8 cellular contexts compared by ENCODE assay signal in the genomic region with DNA sequence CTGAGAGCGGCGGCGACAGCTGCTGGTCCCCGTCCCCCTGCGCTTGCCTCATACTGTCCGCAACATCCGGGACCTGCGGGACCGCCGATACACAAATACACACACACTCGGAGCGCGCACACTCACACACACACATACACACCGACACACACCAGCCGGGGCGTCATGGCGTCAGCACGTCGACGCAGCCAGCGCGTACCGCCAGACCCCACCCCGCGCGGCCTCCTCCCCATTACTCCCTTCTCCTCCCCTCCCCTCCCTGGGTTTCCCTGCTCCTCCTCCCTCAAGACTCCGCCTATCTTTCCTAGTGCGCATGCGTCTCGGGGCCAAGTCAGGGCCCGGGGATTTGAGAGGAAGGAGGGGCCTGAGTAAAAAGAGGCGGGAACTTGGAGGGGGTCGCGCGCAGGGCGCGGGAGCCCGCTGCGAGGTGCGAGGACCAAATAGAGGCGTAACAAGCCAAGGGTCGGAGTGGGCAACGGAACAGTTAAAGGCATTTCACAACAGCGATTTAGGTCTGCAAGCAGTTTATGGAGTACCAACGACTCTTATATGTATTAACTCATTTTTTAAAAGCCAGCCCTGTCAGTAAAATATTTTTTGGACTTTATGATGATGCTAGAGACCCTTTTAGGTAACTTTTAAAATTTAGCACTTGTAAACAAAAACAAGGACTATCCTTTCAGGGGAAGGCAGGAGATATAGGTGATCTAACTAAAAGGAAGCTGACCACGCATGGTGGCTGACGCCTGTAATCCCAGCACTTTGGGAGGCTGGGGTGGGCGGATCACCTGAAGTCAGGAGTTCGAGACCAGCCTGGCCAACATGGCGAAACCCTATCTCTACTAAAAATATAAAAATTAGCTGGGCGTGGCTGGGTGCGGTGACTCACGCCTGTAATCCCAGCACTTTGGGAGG. TPM values are rescaled to one million over a fixed set of nuclear protein-coding genes. Genes with fewer than 3 reads are reported as not detected.
DNase-seq lines count a peak whose midpoint lies in the region; ATAC-seq and TF ChIP-seq lines count a peak whose summit lies in the region.

A gene (minus strand): TSS at position 165 of the 915 bp plus-strand sequence. CDS start 55,287 bp downstream, outside the sequence.

- H3K4me1 Mint-ChIP-seq in activated naive CD4-positive, alpha-beta T cell treated with anti-CD3 and anti-CD28 coated beads, Interleukin-2, amount 50 U/mL, for 24 hours: peaks cover 41% of the 10 kb centered on the region

- peak; percentile 78 for ATAC-seq in HG02571 (IDR thresholded peaks at IDR 0.05; ENCODE audit: unreplicated experiment)
- ATAC-seq in SK-N-SH treated with all-trans-retinoic acid at 6 μM for 48 hours: peak; percentile 91

- peak within 1 kb of the TSS; percentile 91 for H3K4me3 Mint-ChIP-seq in activated naive CD4-positive, alpha-beta T cell treated with anti-CD3 and anti-CD28 coated beads, Interleukin-2, amount 50 U/mL, for 24 hours

- peak within 1 kb of the TSS; percentile 94 for H3K27ac ChIP-seq in temporal lobe (ENCODE audit: low read depth, low read length)

- peaks cover 8% of the 10 kb centered on the region for H3K36me3 Mint-ChIP-seq in activated naive CD4-positive, alpha-beta T cell treated with anti-CD3 and anti-CD28 coated beads, Interleukin-2, amount 50 U/mL, for 24 hours

- H3K27ac Mint-ChIP-seq in activated naive CD4-positive, alpha-beta T cell treated with anti-CD3 and anti-CD28 coated beads, Interleukin-2, amount 50 U/mL, for 24 hours: peak within 1 kb of the TSS; percentile 97

- H3K9me3 Mint-ChIP-seq in activated naive CD4-positive, alpha-beta T cell treated with anti-CD3 and anti-CD28 coated beads, Interleukin-2, amount 50 U/mL, for 24 hours: no peaks in the 10 kb centered on the region

- no peaks in the 10 kb centered on the region for H3K27me3 Mint-ChIP-seq in activated naive CD4-positive, alpha-beta T cell treated with anti-CD3 and anti-CD28 coated beads, Interleukin-2, amount 50 U/mL, for 24 hours

- peak; percentile 90 for DNase-seq in GM04503 (ENCODE audit: low read depth)
- DNase-seq in NCI-H1092 (lab: John Stamatoyannopoulos, UW): peak; percentile 98
- DNase-seq in globus pallidus (ENCODE audit: low spot score): peak; percentile 99
- DNase-seq in occipital lobe (lab: John Stamatoyannopoulos, UW): peak; percentile 98

TF ChIP-seq in SK-N-SH treated with all-trans-retinoic acid at 6 μM for 48 hours, 23 proteins besides CTCF, POLR2A, EP300 and RAD21:
- TF ChIP-seq ISL1 (CRISPR knock-in tag; IDR thresholded peaks at IDR 0.05) (no peak), ZC3H10 (CRISPR knock-in tag; IDR thresholded peaks at IDR 0.05) (no peak), ZNF70 (CRISPR knock-in tag; IDR thresholded peaks at IDR 0.05) (no peak), GLIS3 (CRISPR knock-in tag; IDR thresholded peaks at IDR 0.05) (no peak), ZNF8 (CRISPR knock-in tag; IDR thresholded peaks at IDR 0.05) (no peak), RARB (CRISPR knock-in tag; IDR thresholded peaks at IDR 0.05) (no peak), OSR1 (CRISPR knock-in tag; IDR thresholded peaks at IDR 0.05) (no peak), BACH2 (CRISPR knock-in tag; IDR thresholded peaks at IDR 0.05; ENCODE audit: borderline replicate concordance) (no peak), CSDC2 (CRISPR knock-in tag; IDR thresholded peaks at IDR 0.05) (no peak), ZFP30 (CRISPR knock-in tag; IDR thresholded peaks at IDR 0.05) (no peak), ZFP3 (CRISPR knock-in tag; IDR thresholded peaks at IDR 0.05) (no peak), PPARA (CRISPR knock-in tag; IDR thresholded peaks at IDR 0.05; ENCODE audit: borderline replicate concordance) (no peak)
- TF ChIP-seq, protein P1, sequence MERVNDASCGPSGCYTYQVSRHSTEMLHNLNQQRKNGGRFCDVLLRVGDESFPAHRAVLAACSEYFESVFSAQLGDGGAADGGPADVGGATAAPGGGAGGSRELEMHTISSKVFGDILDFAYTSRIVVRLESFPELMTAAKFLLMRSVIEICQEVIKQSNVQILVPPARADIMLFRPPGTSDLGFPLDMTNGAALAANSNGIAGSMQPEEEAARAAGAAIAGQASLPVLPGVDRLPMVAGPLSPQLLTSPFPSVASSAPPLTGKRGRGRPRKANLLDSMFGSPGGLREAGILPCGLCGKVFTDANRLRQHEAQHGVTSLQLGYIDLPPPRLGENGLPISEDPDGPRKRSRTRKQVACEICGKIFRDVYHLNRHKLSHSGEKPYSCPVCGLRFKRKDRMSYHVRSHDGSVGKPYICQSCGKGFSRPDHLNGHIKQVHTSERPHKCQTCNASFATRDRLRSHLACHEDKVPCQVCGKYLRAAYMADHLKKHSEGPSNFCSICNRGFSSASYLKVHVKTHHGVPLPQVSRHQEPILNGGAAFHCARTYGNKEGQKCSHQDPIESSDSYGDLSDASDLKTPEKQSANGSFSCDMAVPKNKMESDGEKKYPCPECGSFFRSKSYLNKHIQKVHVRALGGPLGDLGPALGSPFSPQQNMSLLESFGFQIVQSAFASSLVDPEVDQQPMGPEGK (CRISPR knock-in tag; IDR thresholded peaks at IDR 0.05; ENCODE audit: borderline replicate concordance): no peak
- TF ChIP-seq, protein P2, sequence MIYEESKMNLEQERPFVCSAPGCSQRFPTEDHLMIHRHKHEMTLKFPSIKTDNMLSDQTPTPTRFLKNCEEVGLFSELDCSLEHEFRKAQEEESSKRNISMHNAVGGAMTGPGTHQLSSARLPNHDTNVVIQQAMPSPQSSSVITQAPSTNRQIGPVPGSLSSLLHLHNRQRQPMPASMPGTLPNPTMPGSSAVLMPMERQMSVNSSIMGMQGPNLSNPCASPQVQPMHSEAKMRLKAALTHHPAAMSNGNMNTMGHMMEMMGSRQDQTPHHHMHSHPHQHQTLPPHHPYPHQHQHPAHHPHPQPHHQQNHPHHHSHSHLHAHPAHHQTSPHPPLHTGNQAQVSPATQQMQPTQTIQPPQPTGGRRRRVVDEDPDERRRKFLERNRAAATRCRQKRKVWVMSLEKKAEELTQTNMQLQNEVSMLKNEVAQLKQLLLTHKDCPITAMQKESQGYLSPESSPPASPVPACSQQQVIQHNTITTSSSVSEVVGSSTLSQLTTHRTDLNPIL (CRISPR knock-in tag; IDR thresholded peaks at IDR 0.05; ENCODE audit: low read depth): no peak
- TF ChIP-seq, protein P3, sequence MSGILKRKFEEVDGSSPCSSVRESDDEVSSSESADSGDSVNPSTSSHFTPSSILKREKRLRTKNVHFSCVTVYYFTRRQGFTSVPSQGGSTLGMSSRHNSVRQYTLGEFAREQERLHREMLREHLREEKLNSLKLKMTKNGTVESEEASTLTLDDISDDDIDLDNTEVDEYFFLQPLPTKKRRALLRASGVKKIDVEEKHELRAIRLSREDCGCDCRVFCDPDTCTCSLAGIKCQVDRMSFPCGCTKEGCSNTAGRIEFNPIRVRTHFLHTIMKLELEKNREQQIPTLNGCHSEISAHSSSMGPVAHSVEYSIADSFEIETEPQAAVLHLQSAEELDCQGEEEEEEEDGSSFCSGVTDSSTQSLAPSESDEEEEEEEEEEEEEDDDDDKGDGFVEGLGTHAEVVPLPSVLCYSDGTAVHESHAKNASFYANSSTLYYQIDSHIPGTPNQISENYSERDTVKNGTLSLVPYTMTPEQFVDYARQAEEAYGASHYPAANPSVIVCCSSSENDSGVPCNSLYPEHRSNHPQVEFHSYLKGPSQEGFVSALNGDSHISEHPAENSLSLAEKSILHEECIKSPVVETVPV (CRISPR knock-in tag; IDR thresholded peaks at IDR 0.05): no peak

RNA-seq across cellular contexts. Expression of the gene that starts here (rescaled TPM):
- total RNA-seq in occipital lobe (123 TPM), temporal lobe (92.4 TPM)

Comparison
In these comparisons a context has a peak if more than half of its experiments do, and no peak if none do; other contexts are left out.
1. Peak in every context shown above with its lines: DNase-seq, ATAC-seq and H3K27ac ChIP-seq.